In the genomic region with DNA sequence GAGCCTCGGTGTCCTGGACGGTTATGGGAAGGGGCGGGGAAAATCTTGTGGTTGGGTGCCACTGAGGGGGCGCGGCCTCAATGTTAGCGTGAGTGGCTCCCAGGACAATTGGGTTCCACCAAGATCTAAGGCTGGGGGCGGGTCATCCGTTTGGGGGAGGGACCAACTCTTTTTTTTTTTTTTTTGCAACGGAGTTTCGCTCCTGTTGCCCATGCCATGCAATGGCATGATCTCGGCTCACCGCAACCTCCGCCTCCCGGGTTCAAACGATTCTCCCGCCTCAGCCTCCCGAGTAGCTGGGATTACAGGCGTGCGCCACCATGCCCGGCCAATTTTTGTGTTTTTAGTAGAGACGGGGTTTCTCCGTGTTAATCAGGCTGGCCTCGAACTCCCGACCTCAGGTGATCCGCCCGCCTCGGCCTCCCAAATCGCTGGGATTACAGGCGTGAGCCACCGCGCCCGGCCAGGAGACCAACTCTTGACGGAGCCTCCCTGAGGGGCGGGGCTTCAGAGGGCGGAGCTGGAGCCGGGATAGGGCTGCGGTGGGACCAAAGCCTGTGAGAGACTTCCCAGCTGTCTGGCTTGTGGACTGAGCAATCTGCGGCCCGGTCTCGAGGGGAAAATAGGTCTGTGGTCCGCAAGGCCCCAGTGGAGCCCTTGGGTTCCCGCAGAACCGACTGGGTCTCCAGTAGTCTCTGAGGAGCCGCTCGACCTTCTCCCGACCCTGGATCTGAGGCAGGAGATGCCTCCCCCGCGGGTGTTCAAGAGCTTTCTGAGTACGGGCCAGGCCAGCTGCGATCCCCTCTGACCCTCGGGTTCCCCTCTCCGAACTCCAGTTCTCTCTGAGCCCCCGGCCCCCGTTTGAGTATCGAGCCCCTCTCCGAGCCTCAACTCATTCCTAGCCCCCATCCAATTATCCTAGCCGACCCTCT, we compare ENCODE assay signal across 8 cellular contexts. TPM values are rescaled to one million over a fixed set of nuclear protein-coding genes. Genes with fewer than 3 reads are reported as not detected.
A peak's percentile ranks its signal among the peaks of the same experiment; 100 is the strongest.
DNase-seq lines count a peak whose midpoint lies in the region; ATAC-seq and TF ChIP-seq lines count a peak whose summit lies in the region.

No MANE protein-coding gene starts in this region.

- BruUV-seq in Calu3 (replicated peaks; lab: Mats Ljungman, UMichigan) = TSS peak; percentile 45

- H3K27me3 Mint-ChIP-seq in Calu3 (ENCODE audit: unreplicated experiment) = no peaks in the 10 kb centered on the region
- H3K27me3 Mint-ChIP-seq in mesothelial cell of epicardium (ENCODE audit: low read depth) = peaks cover 10% of the 10 kb centered on the region
- H3K27me3 Mint-ChIP-seq in stimulated activated naive CD8-positive, alpha-beta T cell treated with anti-CD3 and anti-CD28 coated beads, Interleukin-15, Interleukin-2, amounts not matched to agents 100 ng/mL and 50 ng/mL, for 24 hours = no peaks in the 10 kb centered on the region

- peak overlapping the region; percentile 94 for H3K4me3 Mint-ChIP-seq in Calu3 (ENCODE audit: low read depth, unreplicated experiment)
- H3K4me3 Mint-ChIP-seq in mesothelial cell of epicardium = peak overlapping the region; percentile 76
- peak overlapping the region; percentile 85 for H3K4me3 Mint-ChIP-seq in stimulated activated naive CD8-positive, alpha-beta T cell treated with anti-CD3 and anti-CD28 coated beads, Interleukin-15, Interleukin-2, amounts not matched to agents 100 ng/mL and 50 ng/mL, for 24 hours

- peaks cover 49% of the 10 kb centered on the region for H3K4me1 Mint-ChIP-seq in Calu3 (ENCODE audit: low read depth, unreplicated experiment)
- peaks cover 23% of the 10 kb centered on the region for H3K4me1 Mint-ChIP-seq in mesothelial cell of epicardium
- H3K4me1 Mint-ChIP-seq in stimulated activated naive CD8-positive, alpha-beta T cell treated with anti-CD3 and anti-CD28 coated beads, Interleukin-15, Interleukin-2, amounts not matched to agents 100 ng/mL and 50 ng/mL, for 24 hours (ENCODE audit: low read depth) = peaks cover 51% of the 10 kb centered on the region

- CTCF ChIA-PET in Calu3 (lab: Charles Lee) = interaction anchor here (0.5 to 2.8 kb wide), 19 partner anchors 10 to 338 kb away, joined by 3 to 9 read pairs (median 3); a partner anchor contains a TSS

- H3K27ac Mint-ChIP-seq in Calu3 (ENCODE audit: unreplicated experiment) (peak overlapping the region; percentile 100), mesothelial cell of epicardium (peak overlapping the region; percentile 89)
- peak overlapping the region; percentile 90 for H3K27ac Mint-ChIP-seq in stimulated activated naive CD8-positive, alpha-beta T cell treated with anti-CD3 and anti-CD28 coated beads, Interleukin-15, Interleukin-2, amounts not matched to agents 100 ng/mL and 50 ng/mL, for 24 hours

- H3K9me3 Mint-ChIP-seq in Calu3 (ENCODE audit: low read depth, unreplicated experiment) (no peaks in the 10 kb centered on the region), mesothelial cell of epicardium (no peaks in the 10 kb centered on the region)
- no peaks in the 10 kb centered on the region for H3K9me3 Mint-ChIP-seq in stimulated activated naive CD8-positive, alpha-beta T cell treated with anti-CD3 and anti-CD28 coated beads, Interleukin-15, Interleukin-2, amounts not matched to agents 100 ng/mL and 50 ng/mL, for 24 hours

- TF ChIP-seq CTCF in Calu3 (IDR thresholded peaks at IDR 0.05; ENCODE audit: unreplicated experiment) (no peak), mesothelial cell of epicardium (IDR thresholded peaks at IDR 0.05; ENCODE audit: unreplicated experiment) (no peak)

- H3K36me3 Mint-ChIP-seq in Calu3 (ENCODE audit: insufficient read depth, unreplicated experiment) = peaks cover 82% of the 10 kb centered on the region
- H3K36me3 Mint-ChIP-seq in mesothelial cell of epicardium = peaks cover 4% of the 10 kb centered on the region
- peaks cover 5% of the 10 kb centered on the region for H3K36me3 Mint-ChIP-seq in stimulated activated naive CD8-positive, alpha-beta T cell treated with anti-CD3 and anti-CD28 coated beads, Interleukin-15, Interleukin-2, amounts not matched to agents 100 ng/mL and 50 ng/mL, for 24 hours (ENCODE audit: low read depth)

- peak; percentile 96 for DNase-seq in Calu3
- DNase-seq in HCEC 1CT = peak; percentile 99
- peak; percentile 52 for DNase-seq in NCI-H2196 treated with DMSO at 0.1 percent for 48 hours (lab: John Stamatoyannopoulos, UW; ENCODE audit: unreplicated experiment)
- peak; percentile 27 to 28 for DNase-seq in activated CD4-positive, alpha-beta T cell treated with anti-CD3 and anti-CD28 coated beads, Interleukin-2, amount 50 U/mL, for 4 hours
- peak; percentile 94 for DNase-seq in epithelial cell of prostate (ENCODE audit: low read depth, low spot score)
- peak; percentile 53 to 76 for DNase-seq in mesothelial cell of epicardium (ENCODE audit: low spot score in 2 of 2, unreplicated experiment in 2 of 2)

- no peak for ATAC-seq in HG02571 (IDR thresholded peaks at IDR 0.05; ENCODE audit: unreplicated experiment)

- H3K27ac ChIP-seq in epithelial cell of prostate = peak overlapping the region; percentile 46

- intact Hi-C loops in Calu3 (cut with micrococcal nuclease; ENCODE audit: unreplicated experiment) = loop anchor here (5.0 kb wide), 3 partner anchors 46 to 266 kb away; a partner anchor contains a TSS

RNA-seq across cellular contexts. Expression of a gene that starts 1.1 kb away (rescaled TPM):
- total RNA-seq in Calu3 (2022) = 7.7 and 15.9 TPM in 2 replicates
- 4.0 to 5.5 TPM (median 4.2 TPM) in 3 replicates for total RNA-seq in mesothelial cell of epicardium

RNA-seq across cellular contexts. Expression of a gene that starts 48.0 kb away (rescaled TPM):
- total RNA-seq in Calu3 (2022) (458 and 505 TPM in 2 replicates), mesothelial cell of epicardium (221 to 246 TPM (median 238 TPM) in 3 replicates)

RNA-seq across cellular contexts. Expression of a gene that starts 48.0 kb away (rescaled TPM):
- total RNA-seq in Calu3 (2022) (125 and 133 TPM in 2 replicates), mesothelial cell of epicardium (154 to 158 TPM (median 156 TPM) in 3 replicates)

Comparison
In these comparisons a context has a peak if more than half of its experiments do, and no peak if none do; other contexts are left out.
1. DNase-seq: peak in every context shown above with its lines; median percentile 99 in HCEC 1CT; 96 in Calu3; 94 in epithelial cell of prostate; 64 in mesothelial cell of epicardium; 52 in NCI-H2196 treated with DMSO at 0.1 percent for 48 hours; 28 in activated CD4-positive, alpha-beta T cell treated with anti-CD3 and anti-CD28 coated beads, Interleukin-2, amount 50 U/mL, for 4 hours.